ENCODE assay signal across 22 cellular contexts in genomic region chr10:86111902-86112301, GRCh38.
"Had no signal": no experiment of that assay in that cellular context is flagged by ENCODE, and none has a peak within 500 bp of the region (broad histone marks: within the 10 kb centered on the region; RNA-seq: fewer than 3 reads in every experiment).

No MANE protein-coding gene starts in this region.

- H3K36me3 ChIP-seq: brain microvascular endothelial cell had no signal

- DNase-seq: activated CD4-positive, alpha-beta memory T cell treated with anti-CD3 and anti-CD28 coated beads for 36 hours; activated CD4-positive, alpha-beta T cell treated with anti-CD3 and anti-CD28 coated beads, Interleukin-2, amount 10 ng/mL, durations not matched to agents 7 days and 5 days; activated CD4-positive, CD25-positive, alpha-beta regulatory T cell; activated gamma-delta T cell; activated naive CD4-positive, alpha-beta T cell treated with anti-CD3 and anti-CD28 coated beads, Interleukin-2, amount 10 ng/mL, durations not matched to agents 7 days and 5 days; activated naive CD8-positive, alpha-beta T cell treated with anti-CD3 and anti-CD28 coated beads for 36 hours; activated T-cell treated with anti-CD3 and anti-CD28 coated beads, Interleukin-2, amount 50 U/mL, for 24 hours; brain microvascular endothelial cell; central memory CD4-positive, alpha-beta T cell; NCI-H1092; NCI-H1417 treated with DMSO at 0.1 percent for 48 hours; NCI-H1694; NCI-H2029; NCI-H2107; NCI-H226; NCI-H526; NCI-H774; SIG-M5; T-helper 2 cell; T1000 had no signal

- H3K27ac ChIP-seq: brain microvascular endothelial cell, KMS-11, VCaP had no signal

- H3K27me3 ChIP-seq: brain microvascular endothelial cell had no signal
